In genomic region chr10:88830643-88831277, GRCh38 we compare ENCODE assay signal across 29 cellular contexts. TPM values are rescaled to one million over a fixed set of nuclear protein-coding genes. Genes with fewer than 3 reads are reported as not detected.
DNase-seq lines count a peak whose midpoint lies in the region; ATAC-seq and TF ChIP-seq lines count a peak whose summit lies in the region.
"Had no signal": no experiment of that assay in that cellular context is flagged by ENCODE, and none has a peak within 500 bp of the region (broad histone marks: within the 10 kb centered on the region; RNA-seq: fewer than 3 reads in every experiment).

No MANE protein-coding gene starts in this region.

- no peaks in the 10 kb centered on the region for H3K36me3 Mint-ChIP-seq in CD4-positive, CD25-positive, alpha-beta regulatory T cell
- H3K36me3 Mint-ChIP-seq in central memory CD8-positive, alpha-beta T cell (ENCODE audit: insufficient read depth), result no peaks in the 10 kb centered on the region
- H3K36me3 Mint-ChIP-seq: mesothelial cell of epicardium; stimulated activated memory B cell treated with anti-CD40 and anti-IgM and Interleukin-4, amounts not matched to agents 10 μg/mL and 1 μg/mL and 100 μg/mL, for 72 hours had no signal

- ATAC-seq in CD4-positive, CD25-positive, alpha-beta regulatory T cell (ENCODE audit: low read depth in 2 of 2), result no peak
- ATAC-seq in central memory CD8-positive, alpha-beta T cell (replicated peaks; ENCODE audit: extremely low read depth, poor library complexity, severe bottlenecking), result no peak
- no peak for ATAC-seq in HG03097 (IDR thresholded peaks at IDR 0.05; ENCODE audit: low FRiP score, unreplicated experiment)
- ATAC-seq: stimulated activated memory B cell treated with anti-CD40 and anti-IgM and Interleukin-4, amounts not matched to agents 10 μg/mL and 1 μg/mL and 100 μg/mL, for 72 hours had no signal

- intact Hi-C loops in stomach (cut with DNase I; ENCODE audit: low total_unique reads), result loop anchor here (10.0 kb wide), 1 partner anchor 54 kb away; the partner anchor contains the start of gene STAMBPL1

- peak overlapping the region; percentile 64 to 76 (median 70) for H3K4me3 Mint-ChIP-seq in CD4-positive, CD25-positive, alpha-beta regulatory T cell
- peak overlapping the region; percentile 49 for H3K4me3 Mint-ChIP-seq in central memory CD8-positive, alpha-beta T cell
- H3K4me3 Mint-ChIP-seq: activated CD4-positive, alpha-beta T cell treated with anti-CD3 and anti-CD28 coated beads, Interleukin-2, amount 10 ng/mL, durations not matched to agents 7 days and 5 days; mesothelial cell of epicardium; stimulated activated memory B cell treated with anti-CD40 and anti-IgM and Interleukin-4, amounts not matched to agents 10 μg/mL and 1 μg/mL and 100 μg/mL, for 72 hours had no signal

- H3K4me2 ChIP-seq in BLaER1, result peak overlapping the region; percentile 52
- H3K4me2 ChIP-seq in OCI-LY3 (ENCODE audit: low read length), result peak overlapping the region; percentile 91

- no peak overlapping the region for H3K9ac ChIP-seq in BLaER1
- H3K9ac ChIP-seq in OCI-LY3 (ENCODE audit: low read length), result no peak overlapping the region

- no peaks in the 10 kb centered on the region for H3K36me3 ChIP-seq in BLaER1
- H3K36me3 ChIP-seq in CD4-positive, CD25-positive, alpha-beta regulatory T cell (ENCODE audit: control insufficient read depth, insufficient read depth, low read length), result no peaks in the 10 kb centered on the region
- H3K36me3 ChIP-seq in OCI-LY3 (replicated peaks; ENCODE audit: low read depth, low read length), result no peaks in the 10 kb centered on the region
- H3K36me3 ChIP-seq in stomach, result peaks cover 0 to 54% (median 17%) of the 10 kb centered on the region in 4 donors
- H3K36me3 ChIP-seq: left ventricle myocardium inferior, ovary had no signal

- H3K9me3 Mint-ChIP-seq in CD4-positive, CD25-positive, alpha-beta regulatory T cell, result no peaks in the 10 kb centered on the region
- no peaks in the 10 kb centered on the region for H3K9me3 Mint-ChIP-seq in central memory CD8-positive, alpha-beta T cell
- H3K9me3 Mint-ChIP-seq: mesothelial cell of epicardium; stimulated activated memory B cell treated with anti-CD40 and anti-IgM and Interleukin-4, amounts not matched to agents 10 μg/mL and 1 μg/mL and 100 μg/mL, for 72 hours had no signal

- H3K27ac Mint-ChIP-seq in CD4-positive, CD25-positive, alpha-beta regulatory T cell, result peak overlapping the region; percentile 1 to 87 (median 78)
- H3K27ac Mint-ChIP-seq in central memory CD8-positive, alpha-beta T cell (ENCODE audit: low read depth), result peak overlapping the region; percentile 47
- H3K27ac Mint-ChIP-seq: mesothelial cell of epicardium; stimulated activated memory B cell treated with anti-CD40 and anti-IgM and Interleukin-4, amounts not matched to agents 10 μg/mL and 1 μg/mL and 100 μg/mL, for 72 hours had no signal

- no peak for TF ChIP-seq CTCF in OCI-LY3 (IDR thresholded peaks at IDR 0.05; ENCODE audit: low read depth, low read length)
- TF ChIP-seq CTCF in stomach (IDR thresholded peaks at IDR 0.05), result no peak

- TF ChIP-seq POLR2A in stomach (IDR thresholded peaks at IDR 0.05), result no peak

- H3K27ac ChIP-seq in BLaER1 (no peak overlapping the region), OCI-LY3 (ENCODE audit: low read length) (no peak overlapping the region), stomach (no peak overlapping the region)
- H3K27ac ChIP-seq in CD4-positive, CD25-positive, alpha-beta regulatory T cell (ENCODE audit: insufficient read depth, low read length, poor library complexity, severe bottlenecking), result peak overlapping the region; percentile 65
- H3K27ac ChIP-seq: left ventricle myocardium inferior, ovary had no signal

- H3K27me3 Mint-ChIP-seq in CD4-positive, CD25-positive, alpha-beta regulatory T cell, result no peaks in the 10 kb centered on the region
- H3K27me3 Mint-ChIP-seq in central memory CD8-positive, alpha-beta T cell, result no peaks in the 10 kb centered on the region
- H3K27me3 Mint-ChIP-seq: activated CD4-positive, alpha-beta T cell treated with anti-CD3 and anti-CD28 coated beads, Interleukin-2, amount 10 ng/mL, durations not matched to agents 7 days and 5 days; naive thymus-derived CD4-positive, alpha-beta T cell; stimulated activated memory B cell treated with anti-CD40 and anti-IgM and Interleukin-4, amounts not matched to agents 10 μg/mL and 1 μg/mL and 100 μg/mL, for 72 hours had no signal

- WGBS in stomach, 5 donors, result 81 to 87% (median 82%) methylated on average over 9 of the region's 9 CpGs

- H4K20me1 ChIP-seq in BLaER1 (no peaks in the 10 kb centered on the region), OCI-LY3 (ENCODE audit: insufficient read depth, low read length) (no peaks in the 10 kb centered on the region)

- H3K79me2 ChIP-seq in OCI-LY3 (ENCODE audit: low read length), result no peaks in the 10 kb centered on the region

- H3K9me3 ChIP-seq in BLaER1 (no peaks in the 10 kb centered on the region), OCI-LY3 (ENCODE audit: insufficient read depth, low read length) (no peaks in the 10 kb centered on the region), stomach (no peaks in the 10 kb centered on the region)
- no peaks in the 10 kb centered on the region for H3K9me3 ChIP-seq in CD4-positive, CD25-positive, alpha-beta regulatory T cell (ENCODE audit: control insufficient read depth in 2 of 2, low read length in 2 of 2)
- H3K9me3 ChIP-seq: left ventricle myocardium inferior, ovary had no signal

- TF ChIP-seq EP300 in stomach (IDR thresholded peaks at IDR 0.05), result no peak

- H3K4me1 ChIP-seq in BLaER1 (peaks cover 37% of the 10 kb centered on the region), OCI-LY3 (ENCODE audit: low read length) (peaks cover 17% of the 10 kb centered on the region), stomach (peaks cover 0 to 37% (median 16%) of the 10 kb centered on the region in 4 donors)
- peaks cover 64% of the 10 kb centered on the region for H3K4me1 ChIP-seq in CD4-positive, CD25-positive, alpha-beta regulatory T cell (ENCODE audit: control insufficient read depth, insufficient read depth, low read length, poor library complexity, severe bottlenecking)
- H3K4me1 ChIP-seq: left ventricle myocardium inferior had no signal

- no peak overlapping the region for H3K4me3 ChIP-seq in BLaER1
- peak overlapping the region; percentile 64 for H3K4me3 ChIP-seq in CD4-positive, CD25-positive, alpha-beta regulatory T cell (ENCODE audit: low read depth, low read length)
- H3K4me3 ChIP-seq in OCI-LY3 (ENCODE audit: low read length), result peak overlapping the region; percentile 53
- H3K4me3 ChIP-seq in stomach, result no peak overlapping the region
- H3K4me3 ChIP-seq: left ventricle myocardium inferior, ovary had no signal

- H3K27me3 ChIP-seq in BLaER1 (no peaks in the 10 kb centered on the region; the same call in 1 of the 2 replicates), OCI-LY3 (ENCODE audit: low read depth, low read length) (no peaks in the 10 kb centered on the region), stomach (no peaks in the 10 kb centered on the region)
- H3K27me3 ChIP-seq in CD4-positive, CD25-positive, alpha-beta regulatory T cell (ENCODE audit: control insufficient read depth, insufficient read depth, low read length), result no peaks in the 10 kb centered on the region
- H3K27me3 ChIP-seq: ovary had no signal

- H3K4me1 Mint-ChIP-seq in CD4-positive, CD25-positive, alpha-beta regulatory T cell, result peaks cover 35 to 73% (median 50%) of the 10 kb centered on the region in 4 donors
- H3K4me1 Mint-ChIP-seq in central memory CD8-positive, alpha-beta T cell, result peaks cover 61% of the 10 kb centered on the region
- H3K4me1 Mint-ChIP-seq: mesothelial cell of epicardium had no signal

- H2AFZ ChIP-seq in OCI-LY3 (ENCODE audit: low read depth, low read length), result peak overlapping the region; percentile 31; the same call in 1 of the 2 replicates

- DNase-seq in CD4-positive, CD25-positive, alpha-beta regulatory T cell, result peak in 1 of 3 donors; percentile 26
- DNase-seq in central memory CD8-positive, alpha-beta T cell (ENCODE audit: low spot score in 2 of 2), result no peak
- DNase-seq in NCI-H1092 (lab: John Stamatoyannopoulos, UW) (no peak), stomach (no peak)
- DNase-seq: activated CD4-positive, alpha-beta T cell treated with anti-CD3 and anti-CD28 coated beads, Interleukin-2, amount 10 ng/mL, durations not matched to agents 7 days and 5 days; activated gamma-delta T cell; amniotic stem cell; effector memory CD4-positive, alpha-beta T cell; foreskin melanocyte; GDM1; GOT3; hypothalamus; KG1; left ventricle myocardium inferior; naive thymus-derived CD4-positive, alpha-beta T cell; NCI-H146; NCI-H2171; NCI-H524 treated with DMSO at 0.1 percent for 48 hours; ovary had no signal

RNA-seq across cellular contexts. Expression of gene ANKRD22, which starts 20.9 kb away (rescaled TPM):
- not detected for total RNA-seq in CD4-positive, CD25-positive, alpha-beta regulatory T cell
- polyA plus RNA-seq in CD4-positive, CD25-positive, alpha-beta regulatory T cell, result under 1 TPM; 0.10 to 0.20 (median 0.18) TPM
- total RNA-seq in stomach, result 10 to 100 TPM in 3 of 5 donors, 1 to 10 TPM in 2; 6.4 to 63.9 (median 13.8) TPM
- polyA plus RNA-seq in stomach, result 10 to 100 TPM; 35.0 to 45.5 (median 37.9) TPM
- total RNA-seq: left ventricle myocardium inferior, RPMI7951, SK-MEL-5 had no signal

RNA-seq across cellular contexts. Expression of gene LIPM, which starts 28.2 kb away (rescaled TPM):
- total RNA-seq in CD4-positive, CD25-positive, alpha-beta regulatory T cell, result not detected
- not detected for polyA plus RNA-seq in CD4-positive, CD25-positive, alpha-beta regulatory T cell
- not detected for total RNA-seq in stomach
- not detected for polyA plus RNA-seq in stomach
- total RNA-seq: activated CD4-positive, alpha-beta T cell treated with anti-CD3 and anti-CD28 coated beads, Interleukin-2, amount 10 ng/mL, durations not matched to agents 7 days and 5 days; esophagus mucosa; HT-29; left ventricle myocardium inferior; mesothelial cell of epicardium; naive thymus-derived CD4-positive, alpha-beta T cell; ovary; RPMI7951; SK-MEL-5; T-helper 1 cell treated with Interleukin-12 subunit alpha and Interleukin-12 subunit beta and Interleukin-4 antibody, amounts not matched to agents 30 ng/mL and 1 ng/mL, for 36 hours had no signal
- polyA plus RNA-seq: ovary had no signal

RNA-seq across cellular contexts. Expression of gene STAMBPL1, which starts 49.3 kb away (rescaled TPM):
- total RNA-seq in CD4-positive, CD25-positive, alpha-beta regulatory T cell, result 40.5 TPM
- 10 to 100 TPM; 12.2 to 15.3 (median 13.9) TPM for polyA plus RNA-seq in CD4-positive, CD25-positive, alpha-beta regulatory T cell
- total RNA-seq in stomach, result 10 to 100 TPM in 3 of 5 donors, 1 to 10 TPM in 2; 6.7 to 40.8 (median 10.7) TPM
- 1 to 10 TPM; 3.2 to 7.4 (median 5.2) TPM for polyA plus RNA-seq in stomach

Comparison
In these comparisons a context has a peak if more than half of its experiments do, and no peak if none do; other contexts are left out.
1. H3K4me3 ChIP-seq: peak in CD4-positive, CD25-positive, alpha-beta regulatory T cell (single experiment) and OCI-LY3 (single experiment); none in BLaER1 (single experiment) and stomach (0 of 4).